Comparison of ENCODE assay signal across 1 cellular context in genomic region chr6:398558-399078, GRCh38.
TF ChIP-seq lines count a peak whose summit lies in the region.

No MANE protein-coding gene starts in this region.

TF ChIP-seq in GM12878, 131 proteins besides CTCF, POLR2A, EP300 and RAD21 (continued from another document):
- TF ChIP-seq PRDM15 (CRISPR knock-in tag; IDR thresholded peaks at IDR 0.05): 0 out of 2 replicates have a peak, but pooled peaks have one; percentile 16
- TF ChIP-seq POLR2AphosphoS2 (IDR thresholded peaks at IDR 0.05; ENCODE audit: low read depth, low read length): peak; percentile 69; the same call in 1 of the 2 replicates
- TF ChIP-seq SIN3A (IDR thresholded peaks at IDR 0.05; ENCODE audit: low read depth, low read length): no peak
- TF ChIP-seq SMAD5 (IDR thresholded peaks at IDR 0.05; ENCODE audit: low read depth): 0 out of 2 replicates have a peak, but pooled peaks have one; percentile 36
- TF ChIP-seq PML (IDR thresholded peaks at IDR 0.05; ENCODE audit: low read length): peak; percentile 12; the same call in 1 of the 2 replicates
